Comparison of ENCODE assay signal across 20 cellular contexts in genomic region chr3:197195326-197195725, GRCh38.
"Had no signal": no experiment of that assay in that cellular context is flagged by ENCODE, and none has a peak within 500 bp of the region (broad histone marks: within the 10 kb centered on the region; RNA-seq: fewer than 3 reads in every experiment).

No MANE protein-coding gene starts in this region.

- H3K27me3 Mint-ChIP-seq: IgD-negative memory B cell had no signal

- DNase-seq: KBM-7, MG63, NCI-H1092 treated with DMSO at 0.1 percent for 48 hours, NCI-H1436, NCI-H187, NCI-H2029, NCI-H2081 treated with DMSO at 0.1 percent for 48 hours, NCI-H2171, NCI-H226, NCI-H446, NCI-H510A, NCI-H524 treated with DMSO at 0.1 percent for 48 hours, NCI-H69, NCI-H774, Right ventricle myocardium superior, RPMI8226, SIG-M5 had no signal

- ATAC-seq: HepG2 had no signal

- H3K9me3 ChIP-seq: MG63, SJSA1 had no signal

- H3K9me3 Mint-ChIP-seq: IgD-negative memory B cell had no signal

- H3K27ac Mint-ChIP-seq: IgD-negative memory B cell had no signal

- H3K4me3 Mint-ChIP-seq: IgD-negative memory B cell had no signal
